ENCODE assay signal across 1 cellular context in genomic region chr3:150268426-150269321, GRCh38.
TF ChIP-seq lines count a peak whose summit lies in the region.

No MANE protein-coding gene starts in this region.

TF ChIP-seq in HepG2, 621 proteins besides CTCF, POLR2A, EP300 and RAD21 (continued from another document and continues in another):
- 0 out of 2 replicates have a peak, but pooled peaks have one; percentile 27 for TF ChIP-seq FOXP4 (CRISPR knock-in tag; IDR thresholded peaks at IDR 0.05)
- peak; percentile 42; the same call in 1 of the 2 replicates for TF ChIP-seq RXRB (CRISPR knock-in tag; IDR thresholded peaks at IDR 0.05; ENCODE audit: borderline replicate concordance)
- peak; percentile 89 for TF ChIP-seq ATF7 (IDR thresholded peaks at IDR 0.05)
- TF ChIP-seq ATF7 (CRISPR knock-in tag; IDR thresholded peaks at IDR 0.05), result peak; percentile 51; the same call in 1 of the 2 replicates
- TF ChIP-seq NFYC (CRISPR knock-in tag; IDR thresholded peaks at IDR 0.05), result peak; percentile 42
- TF ChIP-seq HMGXB4 (CRISPR knock-in tag; IDR thresholded peaks at IDR 0.05; ENCODE audit: borderline replicate concordance in 1 of 2, low read depth in 1 of 2), result peak in 1 of 2 experiments; percentile 17; a peak in 1 of 4 replicates
- no peak for TF ChIP-seq SOX6 (IDR thresholded peaks at IDR 0.05)
- TF ChIP-seq SOX6 (CRISPR knock-in tag; IDR thresholded peaks at IDR 0.05), result peak; percentile 51
- TF ChIP-seq AHDC1 (CRISPR knock-in tag; IDR thresholded peaks at IDR 0.05; ENCODE audit: borderline replicate concordance), result peak; percentile 19; the same call in 1 of the 2 replicates
- no peak for TF ChIP-seq TFDP1 (CRISPR knock-in tag; IDR thresholded peaks at IDR 0.05; ENCODE audit: borderline replicate concordance)
- 0 out of 2 replicates have a peak, but pooled peaks have one; percentile 18 for TF ChIP-seq MEIS2 (CRISPR knock-in tag; IDR thresholded peaks at IDR 0.05)
- TF ChIP-seq NR2C2 (CRISPR knock-in tag; IDR thresholded peaks at IDR 0.05; ENCODE audit: borderline replicate concordance), result peak; percentile 50; the same call in 1 of the 2 replicates
- peak; percentile 50; the same call in 1 of the 2 replicates for TF ChIP-seq HOMEZ (CRISPR knock-in tag; IDR thresholded peaks at IDR 0.05; ENCODE audit: low read depth)
- TF ChIP-seq HNF4G (IDR thresholded peaks at IDR 0.05; ENCODE audit: borderline replicate concordance, low read depth, low read length), result 0 out of 2 replicates have a peak, but pooled peaks have one; percentile 11
- no peak for TF ChIP-seq HNF4G (CRISPR knock-in tag; IDR thresholded peaks at IDR 0.05; ENCODE audit: borderline replicate concordance, low read depth)
- TF ChIP-seq TFE3 (CRISPR knock-in tag; IDR thresholded peaks at IDR 0.05), result peak; percentile 68; the same call in 1 of the 2 replicates
- 0 out of 2 replicates have a peak, but pooled peaks have one; percentile 13 for TF ChIP-seq ZMYM4 (CRISPR knock-in tag; IDR thresholded peaks at IDR 0.05)
- TF ChIP-seq TARDBP (CRISPR knock-in tag; IDR thresholded peaks at IDR 0.05), result peak; percentile 65; the same call in 1 of the 2 replicates
- no peak for TF ChIP-seq FOXA1 (IDR thresholded peaks at IDR 0.05)
- TF ChIP-seq FOXA1 (CRISPR knock-in tag; IDR thresholded peaks at IDR 0.05), result 0 out of 2 replicates have a peak, but pooled peaks have one; percentile 15
- TF ChIP-seq JUN (CRISPR knock-in tag; IDR thresholded peaks at IDR 0.05), result peak; percentile 74
- no peak for TF ChIP-seq LCORL (IDR thresholded peaks at IDR 0.05)
- TF ChIP-seq LCORL (CRISPR knock-in tag; IDR thresholded peaks at IDR 0.05), result peak; percentile 59; the same call in 1 of the 2 replicates
- no peak for TF ChIP-seq ZNF776 (CRISPR knock-in tag; IDR thresholded peaks at IDR 0.05)
- TF ChIP-seq POGZ (CRISPR knock-in tag; IDR thresholded peaks at IDR 0.05), result 0 out of 2 replicates have a peak, but pooled peaks have one; percentile 26
- TF ChIP-seq ATF2 (CRISPR knock-in tag; IDR thresholded peaks at IDR 0.05), result peak; percentile 91
- TF ChIP-seq RARA (CRISPR knock-in tag; IDR thresholded peaks at IDR 0.05), result 0 out of 2 replicates have a peak, but pooled peaks have one; percentile 19
- TF ChIP-seq NR2F1 (CRISPR knock-in tag; IDR thresholded peaks at IDR 0.05), result peak in 1 of 2 experiments; percentile 58; a peak in 2 of 4 replicates
- TF ChIP-seq ARID5B (CRISPR knock-in tag; IDR thresholded peaks at IDR 0.05), result peak; percentile 39; the same call in 1 of the 2 replicates
- peak; percentile 49 for TF ChIP-seq NFYB (CRISPR knock-in tag; IDR thresholded peaks at IDR 0.05)
- no peak for TF ChIP-seq ZNF674 (CRISPR knock-in tag; IDR thresholded peaks at IDR 0.05; ENCODE audit: low read depth)
- no peak for TF ChIP-seq ZNF660 (CRISPR knock-in tag; IDR thresholded peaks at IDR 0.05; ENCODE audit: borderline replicate concordance, low read depth)
- peak; percentile 58; the same call in 1 of the 2 replicates for TF ChIP-seq ATF3 (CRISPR knock-in tag; IDR thresholded peaks at IDR 0.05)
- TF ChIP-seq SOX5 (CRISPR knock-in tag; IDR thresholded peaks at IDR 0.05; ENCODE audit: borderline replicate concordance), result peak; percentile 32
- 0 out of 2 replicates have a peak, but pooled peaks have one; percentile 64 for TF ChIP-seq ZNF670 (CRISPR knock-in tag; IDR thresholded peaks at IDR 0.05; ENCODE audit: borderline replicate concordance)
- TF ChIP-seq JUND (CRISPR knock-in tag; IDR thresholded peaks at IDR 0.05), result peak; percentile 33; the same call in 1 of the 2 replicates
- peak; percentile 42; the same call in 1 of the 2 replicates for TF ChIP-seq CREB1 (IDR thresholded peaks at IDR 0.05)
- peak; percentile 27; the same call in 1 of the 2 replicates for TF ChIP-seq CREB1 (CRISPR knock-in tag; IDR thresholded peaks at IDR 0.05)
- 0 out of 2 replicates have a peak, but pooled peaks have one; percentile 36 for TF ChIP-seq ZNF124 (CRISPR knock-in tag; IDR thresholded peaks at IDR 0.05)
- no peak for TF ChIP-seq KDM5B (CRISPR knock-in tag; IDR thresholded peaks at IDR 0.05; ENCODE audit: borderline replicate concordance)
- TF ChIP-seq MIXL1 (CRISPR knock-in tag; IDR thresholded peaks at IDR 0.05), result 0 out of 2 replicates have a peak, but pooled peaks have one; percentile 40
- TF ChIP-seq FOXA3 (CRISPR knock-in tag; IDR thresholded peaks at IDR 0.05), result peak; percentile 48
